ENCODE assay signal across 16 cellular contexts in the genomic region with DNA sequence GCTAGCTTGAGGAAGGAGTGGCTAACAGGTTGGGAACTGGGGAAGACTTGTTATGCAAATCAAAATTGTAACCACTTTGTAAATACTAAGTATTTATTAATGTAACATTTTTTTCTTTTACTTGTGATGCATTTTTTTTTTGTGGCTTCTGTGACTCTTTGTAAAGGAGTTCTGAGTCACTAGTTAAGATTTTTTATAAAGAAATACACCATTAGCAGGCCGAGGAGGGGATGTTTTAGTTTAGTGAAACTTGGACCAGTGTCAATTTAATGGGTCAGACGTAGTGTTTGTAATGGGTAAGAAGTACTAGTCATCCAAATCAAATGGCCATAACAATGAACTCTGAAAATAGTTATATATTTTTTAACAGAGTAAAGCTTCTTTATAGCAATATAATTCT. TPM values are rescaled to one million over a fixed set of nuclear protein-coding genes. Genes with fewer than 3 reads are reported as not detected.
DNase-seq lines count a peak whose midpoint lies in the region; FAIRE-seq and TF ChIP-seq lines count a peak whose summit lies in the region.
"Had no signal": no experiment of that assay in that cellular context is flagged by ENCODE, and none has a peak within 500 bp of the region (broad histone marks: within the 10 kb centered on the region; RNA-seq: fewer than 3 reads in every experiment).

No MANE protein-coding gene starts in this region.

- no peak overlapping the region for H3K4me3 Mint-ChIP-seq in activated CD4-positive, alpha-beta memory T cell treated with anti-CD3 and anti-CD28 coated beads, Interleukin-2, amount 10 ng/mL, durations not matched to agents 7 days and 5 days
- H3K4me3 Mint-ChIP-seq: nephron had no signal

- H3K27me3 Mint-ChIP-seq in activated CD4-positive, alpha-beta memory T cell treated with anti-CD3 and anti-CD28 coated beads, Interleukin-2, amount 10 ng/mL, durations not matched to agents 7 days and 5 days, result peaks cover 4% of the 10 kb centered on the region

- POLR2A ChIA-PET in activated CD4-positive, alpha-beta memory T cell treated with anti-CD3 and anti-CD28 coated beads, Interleukin-2, amount 10 ng/mL, durations not matched to agents 7 days and 5 days (lab: Charles Lee), result no interaction called here

- TF ChIP-seq POLR2A in H54 (IDR thresholded peaks at IDR 0.05; ENCODE audit: low read depth, low read length) (no peak), adrenal gland (IDR thresholded peaks at IDR 0.05) (no peak)

- DNase-seq in H54 (ENCODE audit: insufficient read length, low spot score), result peak; percentile 4
- DNase-seq in amniotic stem cell (lab: John Stamatoyannopoulos, UW), result peak; percentile 75
- peak; percentile 95 for DNase-seq in fibroblast of the aortic adventitia (ENCODE audit: low read depth)
- DNase-seq in urothelium cell line (ENCODE audit: low spot score), result peak; percentile 15
- no peak for DNase-seq in activated CD4-positive, alpha-beta memory T cell treated with anti-CD3 and anti-CD28 coated beads, Interleukin-2, amount 10 ng/mL, durations not matched to agents 7 days and 5 days
- DNase-seq in nucleus accumbens (lab: John Stamatoyannopoulos, UW), result no peak
- DNase-seq in adrenal gland, result no peak
- DNase-seq: activated CD4-positive, alpha-beta T cell treated with anti-CD3 and anti-CD28 coated beads, Interleukin-2, amount 50 U/mL, for 4 hours; activated gamma-delta T cell treated with Interleukin-2 at 50 U/mL for 16 hours; colonic mucosa; left colon; testis had no signal

- FAIRE-seq in H54 (lab: Jason Lieb, UNC) (no peak), urothelium cell line (lab: Jason Lieb, UNC) (no peak)
- FAIRE-seq: GM19239 had no signal

- H3K9me3 Mint-ChIP-seq in activated CD4-positive, alpha-beta memory T cell treated with anti-CD3 and anti-CD28 coated beads, Interleukin-2, amount 10 ng/mL, durations not matched to agents 7 days and 5 days, result no peaks in the 10 kb centered on the region
- H3K9me3 Mint-ChIP-seq: nephron had no signal

- H3K9me3 ChIP-seq in adrenal gland (replicated peaks in 1 of 3), result no peaks in the 10 kb centered on the region
- H3K9me3 ChIP-seq: colonic mucosa, gastroesophageal sphincter, testis had no signal

- H3K4me3 ChIP-seq in fibroblast of the aortic adventitia (ENCODE audit: low read depth, low read length) (no peak overlapping the region), adrenal gland (no peak overlapping the region)
- H3K4me3 ChIP-seq: colonic mucosa, gastroesophageal sphincter, testis had no signal

- CTCF ChIA-PET in activated CD4-positive, alpha-beta memory T cell treated with anti-CD3 and anti-CD28 coated beads, Interleukin-2, amount 10 ng/mL, durations not matched to agents 7 days and 5 days (lab: Charles Lee), result no interaction called here

- H3K4me1 Mint-ChIP-seq in activated CD4-positive, alpha-beta memory T cell treated with anti-CD3 and anti-CD28 coated beads, Interleukin-2, amount 10 ng/mL, durations not matched to agents 7 days and 5 days, result peaks cover 7% of the 10 kb centered on the region

- H3K36me3 Mint-ChIP-seq in activated CD4-positive, alpha-beta memory T cell treated with anti-CD3 and anti-CD28 coated beads, Interleukin-2, amount 10 ng/mL, durations not matched to agents 7 days and 5 days (ENCODE audit: low read depth), result no peaks in the 10 kb centered on the region

- H3K27ac Mint-ChIP-seq in activated CD4-positive, alpha-beta memory T cell treated with anti-CD3 and anti-CD28 coated beads, Interleukin-2, amount 10 ng/mL, durations not matched to agents 7 days and 5 days, result no peak overlapping the region
- H3K27ac Mint-ChIP-seq: nephron had no signal

- peaks cover 0 to 4% of the 10 kb centered on the region in 2 donors for H3K4me1 ChIP-seq in adrenal gland (replicated peaks in 1 of 2)
- H3K4me1 ChIP-seq: colonic mucosa, testis had no signal

- WGBS in adrenal gland, 4 donors, result 67 to 82% (median 71%) methylated on average over 2 of the region's 2 CpGs

- no peak overlapping the region for H3K27ac ChIP-seq in adrenal gland
- H3K27ac ChIP-seq: colonic mucosa, gastroesophageal sphincter, HL-60, testis had no signal

- intact Hi-C loops in adrenal gland (cut with DNase I), result no loop called here

- TF ChIP-seq CTCF in fibroblast of the aortic adventitia (IDR thresholded peaks at IDR 0.05; ENCODE audit: insufficient read depth, low read length) (no peak), adrenal gland (IDR thresholded peaks at IDR 0.05) (no peak)

- no peaks in the 10 kb centered on the region for H3K27me3 ChIP-seq in adrenal gland
- H3K27me3 ChIP-seq: colonic mucosa, gastroesophageal sphincter, testis had no signal

- H3K36me3 ChIP-seq in adrenal gland (replicated peaks in 1 of 2), result no peaks in the 10 kb centered on the region
- H3K36me3 ChIP-seq: colonic mucosa, gastroesophageal sphincter had no signal

RNA-seq across cellular contexts. Expression of gene AKAP6, which starts 43.1 kb away (rescaled TPM):
- 0.33 and 2.2 TPM in 2 replicates for total RNA-seq in fibroblast of the aortic adventitia (ENCODE audit: low replicate concordance)
- total RNA-seq in activated CD4-positive, alpha-beta memory T cell treated with anti-CD3 and anti-CD28 coated beads, Interleukin-2, amount 10 ng/mL, durations not matched to agents 7 days and 5 days, result 1 to 10 TPM; 1.1 to 1.4 TPM
- 10 to 100 TPM in 3 of 8 donors, 1 to 10 TPM in 5; 7.2 to 24.7 (median 8.2) TPM for total RNA-seq in adrenal gland
- polyA plus RNA-seq in adrenal gland, result 1 to 10 TPM in 2 of 3 donors, under 1 TPM in 1; 0.71 to 7.5 (median 1.6) TPM

Comparison
In these comparisons a context has a peak if more than half of its experiments do, and no peak if none do; other contexts are left out.
1. DNase-seq: peak in H54 (single experiment), amniotic stem cell (single experiment), fibroblast of the aortic adventitia (single experiment) and urothelium cell line (single experiment); none in activated CD4-positive, alpha-beta memory T cell treated with anti-CD3 and anti-CD28 coated beads, Interleukin-2, amount 10 ng/mL, durations not matched to agents 7 days and 5 days (single experiment), nucleus accumbens (0 of 56) and adrenal gland (0 of 7).